9 cellular contexts compared by ENCODE assay signal in the genomic region with DNA sequence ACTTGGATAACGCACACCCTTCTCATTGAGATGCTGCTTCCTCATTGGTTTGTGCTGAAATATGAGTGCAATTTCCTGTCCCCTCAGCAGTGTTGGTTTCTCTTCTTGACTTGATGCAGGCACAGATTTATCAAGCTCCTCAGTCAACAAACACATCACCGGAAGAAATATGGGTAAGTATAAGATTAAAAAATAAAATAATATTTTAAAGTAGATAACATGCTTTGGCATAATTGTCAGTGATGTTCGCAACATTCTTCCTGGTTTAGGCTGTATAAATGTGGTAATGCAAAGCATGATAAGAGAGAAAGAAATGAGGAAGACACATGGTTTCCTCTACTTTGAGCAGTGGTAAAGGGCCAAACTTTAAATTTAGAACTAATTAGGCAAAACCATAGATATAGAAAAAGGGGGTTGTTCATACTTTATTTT. TPM values are rescaled to one million over a fixed set of nuclear protein-coding genes. Genes with fewer than 3 reads are reported as not detected.
DNase-seq lines count a peak whose midpoint lies in the region; ATAC-seq and TF ChIP-seq lines count a peak whose summit lies in the region.
"Had no signal": no experiment of that assay in that cellular context is flagged by ENCODE, and none has a peak within 500 bp of the region (broad histone marks: within the 10 kb centered on the region; RNA-seq: fewer than 3 reads in every experiment).

A gene with protein sequence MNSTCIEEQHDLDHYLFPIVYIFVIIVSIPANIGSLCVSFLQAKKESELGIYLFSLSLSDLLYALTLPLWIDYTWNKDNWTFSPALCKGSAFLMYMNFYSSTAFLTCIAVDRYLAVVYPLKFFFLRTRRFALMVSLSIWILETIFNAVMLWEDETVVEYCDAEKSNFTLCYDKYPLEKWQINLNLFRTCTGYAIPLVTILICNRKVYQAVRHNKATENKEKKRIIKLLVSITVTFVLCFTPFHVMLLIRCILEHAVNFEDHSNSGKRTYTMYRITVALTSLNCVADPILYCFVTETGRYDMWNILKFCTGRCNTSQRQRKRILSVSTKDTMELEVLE (plus strand): TSS at position 86 of the 432 bp plus-strand sequence. CDS start 5,713 bp downstream, outside the sequence.

- no peaks in the 10 kb centered on the region for H3K27me3 Mint-ChIP-seq in activated naive CD8-positive, alpha-beta T cell
- H3K27me3 Mint-ChIP-seq in mesothelial cell of epicardium (ENCODE audit: low read depth), result no peaks in the 10 kb centered on the region

- H3K36me3 Mint-ChIP-seq in activated naive CD8-positive, alpha-beta T cell, result peaks cover 3% of the 10 kb centered on the region
- no peaks in the 10 kb centered on the region for H3K36me3 Mint-ChIP-seq in mesothelial cell of epicardium

- peaks cover 9 to 90% (median 53%) of the 10 kb centered on the region in 6 donors for H3K4me1 ChIP-seq in spleen

- intact Hi-C loops in spleen (cut with DNase I; ENCODE audit: low total_unique reads), result no loop called here

- peak within 1 kb of the TSS; percentile 84 to 91 (median 89) for H3K27ac ChIP-seq in spleen
- H3K27ac ChIP-seq: SJSA1 had no signal

- no peaks in the 10 kb centered on the region for H3K9me3 Mint-ChIP-seq in activated naive CD8-positive, alpha-beta T cell (ENCODE audit: low read depth)
- no peaks in the 10 kb centered on the region for H3K9me3 Mint-ChIP-seq in mesothelial cell of epicardium

- no peaks in the 10 kb centered on the region for H3K27me3 ChIP-seq in spleen (replicated peaks in 1 of 7)
- H3K27me3 ChIP-seq: SJSA1 had no signal

- peak in 2 of 3 donors; percentile 78 to 93 for TF ChIP-seq POLR2A in spleen (IDR thresholded peaks at IDR 0.05)

- no peaks in the 10 kb centered on the region for H3K36me3 ChIP-seq in spleen
- H3K36me3 ChIP-seq: SJSA1 had no signal

- TF ChIP-seq CTCF in GM12875 (IDR thresholded peaks at IDR 0.05; ENCODE audit: borderline replicate concordance, insufficient read depth, low read depth, low read length) (no peak), spleen (IDR thresholded peaks at IDR 0.05 in 8 of 11, conservative IDR thresholded peaks at IDR 0.05 in 3 of 11) (no peak), mesothelial cell of epicardium (IDR thresholded peaks at IDR 0.05; ENCODE audit: unreplicated experiment) (no peak)

- H3K4me3 ChIP-seq in GM12875 (ENCODE audit: low read depth, low read length) (peak within 1 kb of the TSS; percentile 55), spleen (peak within 1 kb of the TSS; percentile 29 to 70 (median 40))
- H3K4me3 ChIP-seq: SJSA1 had no signal

- H3K4me1 Mint-ChIP-seq in activated naive CD8-positive, alpha-beta T cell (ENCODE audit: low read depth), result peaks cover 71% of the 10 kb centered on the region
- H3K4me1 Mint-ChIP-seq in mesothelial cell of epicardium, result no peaks in the 10 kb centered on the region

- DNase-seq in spleen, result no peak
- no peak for DNase-seq in NCI-H82 (lab: John Stamatoyannopoulos, UW)
- DNase-seq in DMS 273 (lab: John Stamatoyannopoulos, UW; ENCODE audit: unreplicated experiment), result no peak
- no peak for DNase-seq in mesothelial cell of epicardium (ENCODE audit: low spot score in 2 of 2, unreplicated experiment in 2 of 2)

- peak within 1 kb of the TSS; percentile 93 for H3K27ac Mint-ChIP-seq in activated naive CD8-positive, alpha-beta T cell
- H3K27ac Mint-ChIP-seq in mesothelial cell of epicardium, result no peak within 1 kb of the TSS

- peak within 1 kb of the TSS; percentile 92 for H3K4me3 Mint-ChIP-seq in activated naive CD8-positive, alpha-beta T cell
- no peak within 1 kb of the TSS for H3K4me3 Mint-ChIP-seq in mesothelial cell of epicardium

- no peaks in the 10 kb centered on the region for H3K9me3 ChIP-seq in spleen
- H3K9me3 ChIP-seq: SJSA1 had no signal

- 4 to 9% (median 8%) methylated on average over 3 of the region's 3 CpGs for WGBS in spleen, 5 donors

- ATAC-seq in GM21381 (IDR thresholded peaks at IDR 0.05; ENCODE audit: unreplicated experiment), result peak; percentile 60
- ATAC-seq in HG03575 (IDR thresholded peaks at IDR 0.05; ENCODE audit: extremely low read depth, insufficient number of reproducible peaks, low FRiP score, unreplicated experiment), result peak; percentile 35

RNA-seq across cellular contexts. Expression of the gene that starts here (rescaled TPM):
- total RNA-seq in spleen (10 to 100 TPM; 13.7 to 28.6 (median 16.1) TPM), mesothelial cell of epicardium (not detected in 3 replicates)
- 10 to 100 TPM in 1 of 3 donors, 1 to 10 TPM in 2; 9.4 to 10.7 (median 9.8) TPM for polyA plus RNA-seq in spleen

Comparison
In these comparisons a context has a peak if more than half of its experiments do, and no peak if none do; other contexts are left out.
1. RNA of the gene that starts here (total RNA-seq): 13.7 to 28.6 TPM in spleen; not detected in mesothelial cell of epicardium; every median in the first group is over 10 times any median in the second.